In the genomic region with DNA sequence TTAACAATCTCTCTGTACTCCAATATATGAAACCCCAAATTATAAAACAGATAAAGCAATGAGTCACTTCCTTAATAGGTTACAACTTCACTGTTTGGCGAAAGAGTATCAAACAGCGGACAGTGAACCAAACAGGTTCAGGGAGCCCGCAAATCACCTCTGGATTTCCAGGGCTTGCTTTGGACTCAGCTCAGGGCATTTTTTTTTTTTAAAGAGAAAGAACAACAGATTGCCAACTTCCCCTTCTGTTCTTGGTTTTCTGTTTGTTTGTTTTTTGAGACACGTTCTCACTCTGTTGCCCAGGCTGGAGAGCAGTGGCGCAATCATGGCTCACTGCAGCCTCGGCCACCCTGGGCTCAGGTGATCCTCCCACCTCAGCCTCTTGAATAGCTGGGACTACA, we compare ENCODE assay signal across 20 cellular contexts. TPM values are rescaled to one million over a fixed set of nuclear protein-coding genes. Genes with fewer than 3 reads are reported as not detected.
"Had no signal": no experiment of that assay in that cellular context is flagged by ENCODE, and none has a peak within 500 bp of the region (broad histone marks: within the 10 kb centered on the region; RNA-seq: fewer than 3 reads in every experiment).

No MANE protein-coding gene starts in this region.

- H3K36me3 Mint-ChIP-seq: activated naive CD4-positive, alpha-beta T cell treated with anti-CD3 and anti-CD28 coated beads, Interleukin-2, amount 50 U/mL, for 24 hours; brain; natural killer cell had no signal

- DNase-seq: activated CD4-positive, alpha-beta T cell treated with anti-CD3 and anti-CD28 coated beads, Interleukin-2, amount 10 ng/mL, durations not matched to agents 7 days and 5 days; activated CD4-positive, CD25-positive, alpha-beta regulatory T cell; activated T-cell treated with anti-CD3 and anti-CD28 coated beads for 4 hours; amygdala; cerebellar nuclear complex; dermis blood vessel endothelial cell; endodermal cell; hippocampal formation; mammary epithelial cell; natural killer cell; occipital lobe; stimulated activated CD4-positive, alpha-beta T cell treated with anti-CD3 and anti-CD28 coated beads, Interleukin-2, amount 100 ng/mL, for 24 hours; stimulated activated naive CD4-positive, alpha-beta T cell treated with Interleukin-2 at 50 U/mL for 16 hours had no signal

- ATAC-seq: sciatic nerve had no signal

- H3K9me3 Mint-ChIP-seq: activated CD4-positive, alpha-beta T cell treated with anti-CD3 and anti-CD28 coated beads, Interleukin-2, amount 10 ng/mL, durations not matched to agents 7 days and 5 days; activated naive CD4-positive, alpha-beta T cell treated with anti-CD3 and anti-CD28 coated beads, Interleukin-2, amount 50 U/mL, for 24 hours; natural killer cell; T-helper 1 cell treated with Interleukin-12 subunit alpha and Interleukin-12 subunit beta and Interleukin-4 antibody, amounts not matched to agents 30 μg/mL and 1 μg/mL, for 36 hours had no signal

- H3K4me3 ChIP-seq: prostate gland had no signal

- H3K27ac Mint-ChIP-seq: activated CD4-positive, alpha-beta T cell treated with anti-CD3 and anti-CD28 coated beads, Interleukin-2, amount 10 ng/mL, durations not matched to agents 7 days and 5 days; activated naive CD4-positive, alpha-beta T cell treated with anti-CD3 and anti-CD28 coated beads, Interleukin-2, amount 50 U/mL, for 24 hours; brain; endodermal cell; natural killer cell; T-helper 1 cell treated with Interleukin-12 subunit alpha and Interleukin-12 subunit beta and Interleukin-4 antibody, amounts not matched to agents 30 μg/mL and 1 μg/mL, for 36 hours had no signal

RNA-seq across cellular contexts. Expression of a gene that starts 52.7 kb away (rescaled TPM):
- total RNA-seq: activated CD8-positive, alpha-beta memory T cell treated with anti-CD3 and anti-CD28 coated beads for 36 hours; kidney epithelial cell; mammary epithelial cell had no signal
